In genomic region chr6:393391-394221, GRCh38 we compare ENCODE assay signal across 1 cellular context.
TF ChIP-seq lines count a peak whose summit lies in the region.

No MANE protein-coding gene starts in this region.

TF ChIP-seq in IMR-90, 13 proteins besides CTCF, POLR2A, EP300 and RAD21 (continued from another document):
- TF ChIP-seq CEBPB (IDR thresholded peaks at IDR 0.05; ENCODE audit: low read depth, low read length), result no peak
- TF ChIP-seq SMC3 (IDR thresholded peaks at IDR 0.05; ENCODE audit: low read depth, low read length), result no peak
- TF ChIP-seq MAFK (IDR thresholded peaks at IDR 0.05; ENCODE audit: low read depth, low read length), result no peak
- no peak for TF ChIP-seq RFX5 (IDR thresholded peaks at IDR 0.05; ENCODE audit: low read depth, low read length)
